14 cellular contexts compared by ENCODE assay signal in the genomic region with DNA sequence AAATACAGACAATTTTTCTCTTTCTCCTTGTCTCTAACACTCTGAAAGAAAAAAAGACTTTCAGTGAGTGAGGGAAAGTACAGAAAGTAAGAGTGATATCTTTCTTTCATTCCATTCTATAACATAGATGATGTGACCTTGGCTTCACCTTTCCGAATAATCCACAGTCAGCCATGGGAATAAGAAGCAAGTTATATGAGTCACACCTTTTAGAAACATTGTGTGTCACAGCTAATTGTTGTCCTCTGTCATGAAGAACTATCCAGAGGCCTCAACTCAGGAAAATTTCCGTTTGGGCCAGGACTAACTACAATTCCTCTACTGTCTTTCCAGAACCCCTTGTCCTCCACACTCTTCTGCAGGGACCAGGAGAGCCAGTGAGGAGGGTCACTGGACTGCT.
"Had no signal": no experiment of that assay in that cellular context is flagged by ENCODE, and none has a peak within 500 bp of the region (broad histone marks: within the 10 kb centered on the region; RNA-seq: fewer than 3 reads in every experiment).

No MANE protein-coding gene starts in this region.

- H3K27me3 ChIP-seq: right lobe of liver, testis, upper lobe of left lung had no signal

- DNase-seq: activated B cell treated with CpG ODN at 0.5 μM for 24 hours; activated CD4-positive, alpha-beta T cell treated with anti-CD3 and anti-CD28 coated beads, Interleukin-2, amount 10 ng/mL, durations not matched to agents 24 days and 14 days; activated CD8-positive, alpha-beta memory T cell treated with anti-CD3 and anti-CD28 coated beads, Interleukin-2, amount 50 U/mL, for 48 hours; activated gamma-delta T cell; activated T-cell treated with anti-CD3 and anti-CD28 coated beads, Interleukin-2, amount 50 U/mL, for 72 hours; erythroblast; hypothalamus; kidney glomerular epithelial cell; right lobe of liver; stimulated activated CD4-positive, alpha-beta T cell treated with anti-CD3 and anti-CD28 coated beads, Interleukin-1b, Interleukin-23, amount 100 ng/mL, for 48 hours; stimulated activated naive CD8-positive, alpha-beta T cell treated with anti-CD3 and anti-CD28 coated beads, Interleukin-15, amount 100 ng/mL, for 72 hours; testis; upper lobe of left lung had no signal

- H3K4me3 ChIP-seq: prostate gland, right lobe of liver, testis, upper lobe of left lung had no signal

- H3K36me3 ChIP-seq: prostate gland, right lobe of liver, upper lobe of left lung had no signal

- H3K4me1 ChIP-seq: prostate gland, right lobe of liver, testis, upper lobe of left lung had no signal

- H3K9me3 ChIP-seq: prostate gland, right lobe of liver, testis, upper lobe of left lung had no signal

- H3K27ac ChIP-seq: prostate gland, right lobe of liver, testis, upper lobe of left lung had no signal
